Comparison of ENCODE assay signal across 9 cellular contexts in the genomic region with DNA sequence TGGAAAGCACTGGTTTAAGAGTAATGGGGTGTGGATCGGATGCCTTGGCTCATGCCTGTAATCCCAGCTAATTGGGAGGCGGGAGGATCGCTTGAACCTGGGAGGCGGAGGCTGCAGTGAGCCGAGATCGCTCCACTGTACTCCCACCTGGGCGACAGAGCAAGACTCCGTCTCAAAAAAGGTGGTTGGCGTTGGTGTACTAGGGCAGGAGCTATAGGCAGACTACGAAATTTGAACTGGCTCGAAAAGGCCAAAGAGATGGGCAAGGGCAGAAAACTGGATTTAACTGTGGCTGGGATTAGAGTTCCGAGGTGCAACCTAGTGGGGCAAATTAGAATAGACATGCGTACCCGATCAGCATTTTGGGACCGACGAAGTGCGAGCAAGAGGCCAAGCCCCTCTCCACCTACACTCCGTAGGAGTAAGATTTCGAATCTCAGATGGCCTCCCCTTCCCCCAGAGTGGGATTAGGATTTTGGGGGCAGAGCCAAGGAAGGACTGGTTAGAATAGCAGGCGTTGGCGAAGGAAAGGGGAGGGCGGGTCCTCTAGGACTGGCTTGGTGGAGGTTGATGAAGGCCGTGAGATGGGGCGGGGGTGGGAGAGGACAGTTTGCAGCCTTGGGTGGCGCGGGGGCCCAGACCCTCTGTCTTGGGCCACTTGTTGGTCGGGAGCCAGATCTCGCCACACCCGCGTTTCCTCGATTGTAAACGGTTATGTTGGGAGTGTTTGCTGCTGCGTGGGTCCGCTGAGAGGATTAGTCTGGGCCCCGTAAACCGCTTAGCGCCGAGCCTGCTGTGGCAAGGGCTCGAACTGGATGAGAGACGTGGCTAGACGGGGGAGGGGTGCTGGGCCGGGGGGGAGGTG. TPM values are rescaled to one million over a fixed set of nuclear protein-coding genes. Genes with fewer than 3 reads are reported as not detected.
A peak's percentile ranks its signal among the peaks of the same experiment; 100 is the strongest.
DNase-seq lines count a peak whose midpoint lies in the region; ATAC-seq and TF ChIP-seq lines count a peak whose summit lies in the region.
"Had no signal": no experiment of that assay in that cellular context is flagged by ENCODE, and none has a peak within 500 bp of the region (broad histone marks: within the 10 kb centered on the region; RNA-seq: fewer than 3 reads in every experiment).

No MANE protein-coding gene starts in this region.

- peak overlapping the region; percentile 93 for H3K4me3 Mint-ChIP-seq in CD4-positive, alpha-beta T cell
- peak overlapping the region; percentile 83 for H3K4me3 Mint-ChIP-seq in activated naive CD8-positive, alpha-beta T cell

- no peaks in the 10 kb centered on the region for H3K9me2 ChIP-seq in hepatocyte (replicated peaks; ENCODE audit: insufficient read depth)

- ATAC-seq in CD4-positive, alpha-beta T cell (ENCODE audit: poor library complexity): no peak
- ATAC-seq in HG03159 (IDR thresholded peaks at IDR 0.05; ENCODE audit: unreplicated experiment): no peak

- H3K4me2 ChIP-seq in hepatocyte (peak overlapping the region; percentile 88), skeletal muscle satellite cell (ENCODE audit: low read length) (peak overlapping the region; percentile 98)

- H3K27me3 ChIP-seq in CD4-positive, alpha-beta T cell (ENCODE audit: control insufficient read depth, insufficient read depth, low read length): no peaks in the 10 kb centered on the region
- H3K27me3 ChIP-seq in hepatocyte (no peaks in the 10 kb centered on the region), skeletal muscle satellite cell (ENCODE audit: control insufficient read depth, insufficient read depth, low read length) (no peaks in the 10 kb centered on the region)

- intact Hi-C loops in CD4-positive, alpha-beta T cell (cut with DNase I, micrococcal nuclease): loop anchor here in 1 of 2 experiments (1.0 to 10.0 kb wide), 4 partner anchors 15 to 668 kb away; a partner anchor contains a TSS

- H3K9me3 ChIP-seq in CD4-positive, alpha-beta T cell (ENCODE audit: control insufficient read depth, low read length): no peaks in the 10 kb centered on the region
- H3K9me3 ChIP-seq in hepatocyte (ENCODE audit: low read depth): no peaks in the 10 kb centered on the region
- no peaks in the 10 kb centered on the region for H3K9me3 ChIP-seq in skeletal muscle satellite cell (replicated peaks; ENCODE audit: low read length)

- H3K4me3 ChIP-seq in hepatocyte: peak overlapping the region; percentile 37
- H3K4me3 ChIP-seq in skeletal muscle satellite cell (ENCODE audit: low read length): peak overlapping the region; percentile 79

- H3K36me3 ChIP-seq in hepatocyte (replicated peaks; ENCODE audit: insufficient read depth, low read depth) (no peaks in the 10 kb centered on the region), skeletal muscle satellite cell (ENCODE audit: insufficient read depth, low read length) (peaks cover 21% of the 10 kb centered on the region)

- H3K4me1 ChIP-seq in hepatocyte (ENCODE audit: insufficient read depth): peaks cover 15% of the 10 kb centered on the region
- H3K4me1 ChIP-seq in skeletal muscle satellite cell (ENCODE audit: control insufficient read depth, insufficient read depth, low read length): peaks cover 34% of the 10 kb centered on the region

- peaks cover 58% of the 10 kb centered on the region for H3K36me3 Mint-ChIP-seq in CD4-positive, alpha-beta T cell (ENCODE audit: low read depth)
- no peaks in the 10 kb centered on the region for H3K36me3 Mint-ChIP-seq in activated naive CD8-positive, alpha-beta T cell

- POLR2A ChIA-PET in CD4-positive, alpha-beta T cell (lab: Charles Lee): interaction anchor here (0.8 to 2.9 kb wide), 2 partner anchors 16 to 46 kb away, joined by 3 to 32 read pairs; a partner anchor contains a TSS
- POLR2A ChIA-PET in HEK293T (lab: Yijun Ruan, JAX): interaction anchor here (0.8 to 1.7 kb wide), 2 partner anchors 16 to 29 kb away, joined by 3 to 9 read pairs; a partner anchor contains a TSS

- H3K27ac Mint-ChIP-seq in CD4-positive, alpha-beta T cell: peak overlapping the region; percentile 99
- H3K27ac Mint-ChIP-seq in activated naive CD8-positive, alpha-beta T cell: peak overlapping the region; percentile 69

- H3K4me1 Mint-ChIP-seq in CD4-positive, alpha-beta T cell (ENCODE audit: low read depth): peaks cover 28% of the 10 kb centered on the region
- peaks cover 18% of the 10 kb centered on the region for H3K4me1 Mint-ChIP-seq in activated naive CD8-positive, alpha-beta T cell (ENCODE audit: low read depth)

- H3K79me2 ChIP-seq in hepatocyte: peaks cover 9% of the 10 kb centered on the region

- peak in 2 of 10 experiments; percentile 40 to 56 for DNase-seq in CD4-positive, alpha-beta T cell
- DNase-seq in HEK293T (ENCODE audit: extremely low spot score) (peak; percentile 34), hepatocyte (ENCODE audit: low spot score) (no peak), GM13977 (ENCODE audit: low spot score) (no peak), NCI-H1048 (lab: John Stamatoyannopoulos, UW) (no peak)

- H3K9me3 Mint-ChIP-seq in CD4-positive, alpha-beta T cell: no peaks in the 10 kb centered on the region
- no peaks in the 10 kb centered on the region for H3K9me3 Mint-ChIP-seq in activated naive CD8-positive, alpha-beta T cell (ENCODE audit: low read depth)

- 31% methylated on average over 37 of the region's 42 CpGs for WGBS in hepatocyte (ENCODE audit: low lambda C conversion rate, missing lambda C conversion rate)

- CTCF ChIA-PET in CD4-positive, alpha-beta T cell (lab: Charles Lee): no interaction called here
- CTCF ChIA-PET in HEK293T (lab: Yijun Ruan, JAX): interaction anchor here (1.2 kb wide), 1 partner anchor 15 kb away, joined by 4 read pairs; no protein-coding TSS in a partner anchor

- H3K27me3 Mint-ChIP-seq in CD4-positive, alpha-beta T cell: no peaks in the 10 kb centered on the region
- no peaks in the 10 kb centered on the region for H3K27me3 Mint-ChIP-seq in activated naive CD8-positive, alpha-beta T cell

- no peak for TF ChIP-seq CTCF in CD4-positive, alpha-beta T cell (IDR thresholded peaks at IDR 0.05)
- TF ChIP-seq CTCF in hepatocyte (IDR thresholded peaks at IDR 0.05; ENCODE audit: poor library complexity): no peak
- no peak for TF ChIP-seq CTCF in GM13977 (IDR thresholded peaks at IDR 0.05; ENCODE audit: extremely low read depth, insufficient read depth, missing control alignments)

- H4K20me1 ChIP-seq in hepatocyte (ENCODE audit: insufficient read depth, poor library complexity, severe bottlenecking): peaks cover 10% of the 10 kb centered on the region

- in situ Hi-C loops in GM13977 (cut with MboI; ENCODE audit: low pct_unique_long_range_greater_than_20kb, low sequenced_read_pairs, unreplicated experiment): no loop called here

- H3K27ac ChIP-seq in CD4-positive, alpha-beta T cell (ENCODE audit: low read depth, low read length): peak overlapping the region; percentile 92
- H3K27ac ChIP-seq in hepatocyte: peak overlapping the region; percentile 99

- H3K9ac ChIP-seq in skeletal muscle satellite cell (ENCODE audit: low read depth, low read length): peak overlapping the region; percentile 94

- peak overlapping the region; percentile 5 for H2AFZ ChIP-seq in hepatocyte

TF ChIP-seq in HEK293T, 16 proteins besides CTCF, POLR2A, EP300 and RAD21:
- TF ChIP-seq FOXA1 (IDR thresholded peaks at IDR 0.05) (no peak), CTBP1 (IDR thresholded peaks at IDR 0.05; ENCODE audit: borderline replicate concordance) (no peak), FOXK2 (IDR thresholded peaks at IDR 0.05) (no peak), SP1 (IDR thresholded peaks at IDR 0.05) (no peak), BHLHE40 (IDR thresholded peaks at IDR 0.05; ENCODE audit: borderline replicate concordance) (no peak), FOXM1 (IDR thresholded peaks at IDR 0.05; ENCODE audit: borderline replicate concordance) (no peak), L3MBTL2 (conservative IDR thresholded peaks at IDR 0.05) (no peak), TARDBP (IDR thresholded peaks at IDR 0.05) (no peak), ARNT (IDR thresholded peaks at IDR 0.05) (no peak), ZNF384 (IDR thresholded peaks at IDR 0.05) (no peak), SUZ12 (IDR thresholded peaks at IDR 0.05) (no peak), LEF1 (IDR thresholded peaks at IDR 0.05; ENCODE audit: borderline replicate concordance) (no peak), HDGF (IDR thresholded peaks at IDR 0.05; ENCODE audit: borderline replicate concordance) (no peak)
- TF ChIP-seq, protein P1, sequence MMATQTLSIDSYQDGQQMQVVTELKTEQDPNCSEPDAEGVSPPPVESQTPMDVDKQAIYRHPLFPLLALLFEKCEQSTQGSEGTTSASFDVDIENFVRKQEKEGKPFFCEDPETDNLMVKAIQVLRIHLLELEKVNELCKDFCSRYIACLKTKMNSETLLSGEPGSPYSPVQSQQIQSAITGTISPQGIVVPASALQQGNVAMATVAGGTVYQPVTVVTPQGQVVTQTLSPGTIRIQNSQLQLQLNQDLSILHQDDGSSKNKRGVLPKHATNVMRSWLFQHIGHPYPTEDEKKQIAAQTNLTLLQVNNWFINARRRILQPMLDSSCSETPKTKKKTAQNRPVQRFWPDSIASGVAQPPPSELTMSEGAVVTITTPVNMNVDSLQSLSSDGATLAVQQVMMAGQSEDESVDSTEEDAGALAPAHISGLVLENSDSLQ (IDR thresholded peaks at IDR 0.05): no peak

RNA-seq across cellular contexts. Expression of a gene that starts 2.0 kb away (rescaled TPM):
- 10 to 100 TPM; 16.9 to 19.3 TPM for total RNA-seq in CD4-positive, alpha-beta T cell
- total RNA-seq in hepatocyte: 1.7 and 1.9 TPM in 2 replicates
- polyA plus RNA-seq in hepatocyte: 11.9 and 13.8 TPM in 2 replicates
- 0.51 and 3.1 TPM in 2 replicates for total RNA-seq in skeletal muscle satellite cell (2012; rRNA removed)

RNA-seq across cellular contexts. Expression of a gene that starts 16.4 kb away (rescaled TPM):
- 10 to 100 TPM; 68.5 to 74.3 TPM for total RNA-seq in CD4-positive, alpha-beta T cell
- 5.2 and 7.9 TPM in 2 replicates for total RNA-seq in hepatocyte
- 13.0 and 19.6 TPM in 2 replicates for polyA plus RNA-seq in hepatocyte
- 6.1 and 7.6 TPM in 2 replicates for total RNA-seq in skeletal muscle satellite cell (2012; rRNA removed)

RNA-seq across cellular contexts. Expression of a gene that starts 37.0 kb away (rescaled TPM):
- total RNA-seq in CD4-positive, alpha-beta T cell: 1 to 10 TPM; 4.4 to 5.8 TPM
- total RNA-seq in hepatocyte: 0.43 and 0.96 TPM in 2 replicates
- 0.99 and 3.2 TPM in 2 replicates for polyA plus RNA-seq in hepatocyte
- total RNA-seq in skeletal muscle satellite cell (2012; rRNA removed): under 0.01 TPM in 1 of 2 replicates, not detected in the other
- total RNA-seq: RPMI7951 had no signal

RNA-seq across cellular contexts. Expression of a gene that starts 41.7 kb away (rescaled TPM):
- total RNA-seq in CD4-positive, alpha-beta T cell: 10 to 100 TPM; 39.8 to 42.1 TPM
- 8.0 and 9.9 TPM in 2 replicates for total RNA-seq in hepatocyte
- polyA plus RNA-seq in hepatocyte: 14.7 and 22.0 TPM in 2 replicates
- 4.8 and 6.1 TPM in 2 replicates for total RNA-seq in skeletal muscle satellite cell (2012; rRNA removed)

RNA-seq across cellular contexts. Expression of a gene that starts 59.3 kb away (rescaled TPM):
- under 1 TPM; 0.06 to 0.19 TPM for total RNA-seq in CD4-positive, alpha-beta T cell
- total RNA-seq in hepatocyte: 0.53 TPM in 1 of 2 replicates, not detected in the other
- 0.24 TPM in 1 of 2 replicates, not detected in the other for polyA plus RNA-seq in hepatocyte
- total RNA-seq in skeletal muscle satellite cell (2012; rRNA removed): 0.44 and 0.76 TPM in 2 replicates
